34 cellular contexts compared by ENCODE assay signal in the genomic region with DNA sequence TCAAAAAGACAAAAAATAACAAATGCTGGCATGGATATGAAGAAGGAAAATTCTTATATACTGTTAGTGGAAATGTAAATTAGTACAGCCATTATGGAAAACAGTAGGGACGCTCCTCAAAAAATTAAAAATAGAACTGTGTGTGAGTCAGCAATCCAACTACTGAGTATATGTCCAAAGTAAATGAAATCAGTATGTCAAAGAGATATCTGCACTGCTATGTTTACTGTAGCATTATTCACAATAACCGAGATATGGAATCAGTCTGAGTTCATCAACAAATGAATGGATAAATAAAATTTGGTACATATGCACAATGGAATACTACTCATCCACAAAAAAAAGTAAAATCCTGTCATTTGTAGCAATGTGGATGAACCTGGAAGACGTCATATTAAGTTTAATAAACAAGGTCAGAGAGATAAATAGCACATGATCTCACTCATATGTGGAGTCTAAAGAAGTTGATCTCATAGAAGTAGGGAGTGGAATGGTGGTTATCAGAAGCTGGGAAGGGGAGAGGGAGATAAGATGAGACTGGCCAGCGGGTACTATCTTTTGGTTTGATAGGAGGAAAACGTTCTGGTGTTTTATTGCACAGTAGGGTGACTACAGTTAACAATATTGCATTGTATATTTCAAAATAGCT. TPM values are rescaled to one million over a fixed set of nuclear protein-coding genes. Genes with fewer than 3 reads are reported as not detected.
"Had no signal": no experiment of that assay in that cellular context is flagged by ENCODE, and none has a peak within 500 bp of the region (broad histone marks: within the 10 kb centered on the region; RNA-seq: fewer than 3 reads in every experiment).

No MANE protein-coding gene starts in this region.

- DNase-seq: activated B cell treated with CpG ODN at 0.5 μM for 24 hours; activated CD4-positive, alpha-beta memory T cell treated with anti-CD3 and anti-CD28 coated beads for 36 hours; activated CD4-positive, alpha-beta T cell treated with anti-CD3 and anti-CD28 coated beads for 4 hours; activated CD4-positive, alpha-beta T cell treated with anti-CD3 and anti-CD28 coated beads, Interleukin-2, amount 10 ng/mL, durations not matched to agents 24 days and 14 days; activated CD4-positive, alpha-beta T cell treated with anti-CD3 and anti-CD28 coated beads, Interleukin-2, amount 50 U/mL, for 1 hour; activated CD4-positive, alpha-beta T cell treated with anti-CD3 and anti-CD28 coated beads, Interleukin-2, amount 50 U/mL, for 4 hours; activated CD4-positive, CD25-positive, alpha-beta regulatory T cell treated with anti-CD3 and anti-CD28 coated beads, Interleukin-2, amount 50 U/mL, for 72 hours; activated CD8-positive, alpha-beta memory T cell treated with anti-CD3 and anti-CD28 coated beads, Interleukin-2, amount 50 U/mL, for 4 hours; activated CD8-positive, alpha-beta T cell treated with anti-CD3 and anti-CD28 coated beads for 36 hours; activated effector memory CD4-positive, alpha-beta T cell treated with anti-CD3 and anti-CD28 coated beads, Interleukin-2, amount 50 U/mL, for 16 hours; activated gamma-delta T cell treated with Interleukin-2 at 50 U/mL for 16 hours; activated naive CD4-positive, alpha-beta T cell treated with anti-CD3 and anti-CD28 coated beads, Interleukin-2, amount 10 ng/mL, durations not matched to agents 7 days and 5 days; activated naive CD4-positive, alpha-beta T cell treated with Interleukin-2 at 50 U/mL for 16 hours; activated naive CD8-positive, alpha-beta T cell treated with anti-CD3 and anti-CD28 coated beads, Interleukin-2, amount 10 ng/mL, durations not matched to agents 7 days and 5 days; activated naive CD8-positive, alpha-beta T cell treated with anti-CD3 and anti-CD28 coated beads, Interleukin-2, amount 50 U/mL, for 24 hours; activated T-cell treated with anti-CD3 and anti-CD28 coated beads for 4 hours; activated T-cell treated with anti-CD3 and anti-CD28 coated beads, Interleukin-2, amount 50 U/mL, for 1 hour; activated T-cell treated with anti-CD3 and anti-CD28 coated beads, Interleukin-2, amount 50 U/mL, for 4 hours; activated T-cell treated with anti-CD3 and anti-CD28 coated beads, Interleukin-2, amount 50 U/mL, for 72 hours; amniotic stem cell; aorta; body of pancreas; brain microvascular endothelial cell; central memory CD4-positive, alpha-beta T cell; T-helper 1 cell; T-helper 2 cell; T-helper 9 cell had no signal

- H3K36me3 ChIP-seq: brain microvascular endothelial cell, breast epithelium had no signal

- H3K27me3 ChIP-seq: body of pancreas, brain microvascular endothelial cell, breast epithelium had no signal

- H3K4me1 ChIP-seq: body of pancreas, breast epithelium had no signal

- H3K27ac ChIP-seq: body of pancreas, brain microvascular endothelial cell, breast epithelium, VCaP had no signal

- H3K4me3 ChIP-seq: body of pancreas, breast epithelium had no signal

- H3K9me3 ChIP-seq: body of pancreas had no signal

- FAIRE-seq: astrocyte, TTC549 had no signal

RNA-seq across cellular contexts. Expression of a gene that starts 16.7 kb away (rescaled TPM):
- total RNA-seq: activated B cell treated with CpG ODN at 0.5 μM for 24 hours; activated CD4-positive, alpha-beta memory T cell treated with anti-CD3 and anti-CD28 coated beads for 36 hours; activated CD4-positive, alpha-beta T cell treated with anti-CD3 and anti-CD28 coated beads, Interleukin-2, amount 10 ng/mL, durations not matched to agents 24 days and 14 days; activated CD8-positive, alpha-beta memory T cell treated with anti-CD3 and anti-CD28 coated beads for 36 hours; activated CD8-positive, alpha-beta T cell treated with anti-CD3 and anti-CD28 coated beads for 36 hours; activated naive CD8-positive, alpha-beta T cell treated with anti-CD3 and anti-CD28 coated beads, Interleukin-2, amount 10 ng/mL, durations not matched to agents 7 days and 5 days; activated T-cell treated with anti-CD3 and anti-CD28 coated beads, Interleukin-2, amount 50 U/mL, for 72 hours; activated T-helper 1 cell treated with anti-CD3 and anti-CD28 coated beads, Interleukin-12 subunit alpha, Interleukin-12 subunit beta, Interleukin-2, Interleukin-4 antibody, amounts not matched to agents 30 ng/mL and 10 ng/mL and 1 ng/mL, durations not matched to agents 14 hours and 24 hours and 36 hours; activated T-helper 17 cell treated with anti-CD3 and anti-CD28 coated beads, Interleukin-2, amount 50 U/mL, for 72 hours had no signal
